ENCODE assay signal across 20 cellular contexts in the genomic region with DNA sequence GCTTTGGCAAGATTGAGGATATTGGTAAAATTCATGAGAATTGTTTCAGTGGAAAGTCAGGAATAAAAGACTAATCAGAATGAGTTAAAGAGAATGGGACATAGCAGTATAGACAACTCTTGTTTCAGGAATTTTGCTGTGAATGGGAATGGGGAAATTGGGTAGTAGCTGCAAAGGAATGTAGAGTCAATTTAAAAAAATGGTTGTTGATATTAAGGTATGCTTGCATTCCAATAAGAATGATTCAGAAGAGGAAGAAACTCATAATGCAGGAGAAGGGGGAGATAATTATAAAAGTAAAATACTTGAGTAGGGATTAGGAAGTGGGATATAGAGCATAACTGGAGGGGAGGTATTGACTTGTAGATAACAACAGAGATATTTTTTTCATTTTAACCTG. TPM values are rescaled to one million over a fixed set of nuclear protein-coding genes. Genes with fewer than 3 reads are reported as not detected.
DNase-seq lines count a peak whose midpoint lies in the region; ATAC-seq and TF ChIP-seq lines count a peak whose summit lies in the region.
"Had no signal": no experiment of that assay in that cellular context is flagged by ENCODE, and none has a peak within 500 bp of the region (broad histone marks: within the 10 kb centered on the region; RNA-seq: fewer than 3 reads in every experiment).

No MANE protein-coding gene starts in this region.

- no peak overlapping the region for H3K4me3 Mint-ChIP-seq in MCF 10A (ENCODE audit: unreplicated experiment)
- H3K4me3 Mint-ChIP-seq: activated naive CD8-positive, alpha-beta T cell treated with anti-CD3 and anti-CD28 coated beads, Interleukin-2, amount 10 ng/mL, durations not matched to agents 7 days and 5 days; activated T-cell treated with anti-CD3 and anti-CD28 coated beads, Interleukin-2, amount 50 U/mL, for 24 hours; stimulated activated naive B cell treated with anti-CD40 and anti-IgM and Interleukin-4, amounts not matched to agents 10 μg/mL and 1 μg/mL and 100 μg/mL, for 72 hours; T-helper 2 cell treated with Interferon-gamma antibody and Interleukin-4, amounts not matched to agents 5 μg/mL and 100 μg/mL, for 36 hours had no signal

- H3K9me3 ChIP-seq in mammary epithelial cell (replicated peaks; ENCODE audit: insufficient read depth, low read length), result no peaks in the 10 kb centered on the region
- H3K9me3 ChIP-seq: Caco-2, esophagus muscularis mucosa, upper lobe of right lung had no signal

- in situ Hi-C loops in mammary epithelial cell (cut with MboI; ENCODE audit: low sequenced_read_pairs in 2 of 2), result no loop called here

- H2AFZ ChIP-seq in mammary epithelial cell (ENCODE audit: low read depth, low read length), result no peak overlapping the region

- no peaks in the 10 kb centered on the region for H3K27me3 ChIP-seq in mammary epithelial cell (ENCODE audit: insufficient read depth, low read length)
- H3K27me3 ChIP-seq: esophagus muscularis mucosa, upper lobe of right lung had no signal

- no peaks in the 10 kb centered on the region for H3K9me3 Mint-ChIP-seq in MCF 10A (ENCODE audit: unreplicated experiment)
- H3K9me3 Mint-ChIP-seq: activated T-cell treated with anti-CD3 and anti-CD28 coated beads, Interleukin-2, amount 50 U/mL, for 24 hours; stimulated activated naive B cell treated with anti-CD40 and anti-IgM and Interleukin-4, amounts not matched to agents 10 μg/mL and 1 μg/mL and 100 μg/mL, for 72 hours; T-helper 2 cell treated with Interferon-gamma antibody and Interleukin-4, amounts not matched to agents 5 μg/mL and 100 μg/mL, for 36 hours had no signal

- H3K36me3 ChIP-seq in mammary epithelial cell (ENCODE audit: insufficient read depth, low read length), result no peaks in the 10 kb centered on the region
- H3K36me3 ChIP-seq: esophagus muscularis mucosa, upper lobe of right lung had no signal

- H3K4me1 ChIP-seq in mammary epithelial cell (ENCODE audit: insufficient read depth, low read length), result peaks cover 35% of the 10 kb centered on the region
- H3K4me1 ChIP-seq: Caco-2, upper lobe of right lung had no signal

- intact Hi-C loops in mammary epithelial cell (cut with micrococcal nuclease), result loop anchor here (5.0 kb wide), 1 partner anchor 38 kb away; no protein-coding TSS in a partner anchor
- intact Hi-C loops in MCF 10A (cut with micrococcal nuclease), result no loop called here

- H3K9ac ChIP-seq in mammary epithelial cell (ENCODE audit: insufficient read depth, low read length), result no peak overlapping the region

- BruUV-seq in mammary epithelial cell (replicated peaks; lab: Mats Ljungman, UMichigan) (no TSS peak), MCF 10A (replicated peaks; lab: Mats Ljungman, UMichigan) (no TSS peak)

- H3K79me2 ChIP-seq in mammary epithelial cell (ENCODE audit: insufficient read depth, low read length), result peaks cover 87% of the 10 kb centered on the region

- DNase-seq in mammary epithelial cell, result peak; percentile 54
- DNase-seq in MCF 10A (ENCODE audit: unreplicated experiment), result no peak
- DNase-seq in SW 1271 (lab: John Stamatoyannopoulos, UW), result peak; percentile 21 to 65
- DNase-seq in fibroblast of the aortic adventitia (ENCODE audit: low read depth), result peak; percentile 69
- DNase-seq in epidermal melanocyte (ENCODE audit: insufficient read length, low spot score), result no peak
- DNase-seq in NCI-H82 (lab: John Stamatoyannopoulos, UW), result no peak
- DNase-seq: activated CD4-positive, alpha-beta T cell treated with anti-CD3 and anti-CD28 coated beads, Interleukin-2, amount 50 U/mL, for 1 hour; activated naive CD8-positive, alpha-beta T cell treated with anti-CD3 and anti-CD28 coated beads, Interleukin-2, amount 10 ng/mL, durations not matched to agents 7 days and 5 days; activated T-cell treated with anti-CD3 and anti-CD28 coated beads, Interleukin-2, amount 50 U/mL, for 24 hours; Caco-2; NCI-H187 treated with DMSO at 0.1 percent for 48 hours; NCI-H69; stimulated activated naive B cell treated with anti-CD40 and anti-IgM and Interleukin-4, amounts not matched to agents 10 μg/mL and 1 μg/mL and 100 μg/mL, for 72 hours; upper lobe of right lung had no signal

- H3K27me3 Mint-ChIP-seq in MCF 10A (ENCODE audit: insufficient read depth, unreplicated experiment), result no peaks in the 10 kb centered on the region
- H3K27me3 Mint-ChIP-seq: activated naive CD8-positive, alpha-beta T cell treated with anti-CD3 and anti-CD28 coated beads, Interleukin-2, amount 10 ng/mL, durations not matched to agents 7 days and 5 days; activated T-cell treated with anti-CD3 and anti-CD28 coated beads, Interleukin-2, amount 50 U/mL, for 24 hours; stimulated activated naive B cell treated with anti-CD40 and anti-IgM and Interleukin-4, amounts not matched to agents 10 μg/mL and 1 μg/mL and 100 μg/mL, for 72 hours had no signal

- no peak overlapping the region for H3K4me3 ChIP-seq in mammary epithelial cell (replicated peaks in 1 of 3; ENCODE audit: insufficient read depth in 1 of 3, low read depth in 2 of 3, low read length in 3 of 3)
- H3K4me3 ChIP-seq in fibroblast of the aortic adventitia (ENCODE audit: low read depth, low read length), result no peak overlapping the region
- H3K4me3 ChIP-seq: esophagus muscularis mucosa, upper lobe of right lung had no signal

- peaks cover 7% of the 10 kb centered on the region for H3K4me1 Mint-ChIP-seq in MCF 10A (ENCODE audit: insufficient read depth, unreplicated experiment)

- peaks cover 5% of the 10 kb centered on the region for H3K36me3 Mint-ChIP-seq in MCF 10A (ENCODE audit: insufficient read depth, unreplicated experiment)

- H4K20me1 ChIP-seq in mammary epithelial cell (ENCODE audit: insufficient read depth, low read length), result no peaks in the 10 kb centered on the region

- no peak for TF ChIP-seq CTCF in mammary epithelial cell (conservative IDR thresholded peaks at IDR 0.05 in 1 of 2, IDR thresholded peaks at IDR 0.05 in 1 of 2; ENCODE audit: extremely low read depth in 1 of 2, insufficient read depth in 1 of 2, low read depth in 1 of 2, low read length in 2 of 2)
- TF ChIP-seq CTCF in MCF 10A (IDR thresholded peaks at IDR 0.05; ENCODE audit: unreplicated experiment), result no peak
- no peak for TF ChIP-seq CTCF in fibroblast of the aortic adventitia (IDR thresholded peaks at IDR 0.05; ENCODE audit: insufficient read depth, low read length)

- POLR2A ChIA-PET in MCF 10A (lab: Yijun Ruan, JAX), result interaction anchor here (1.1 to 1.2 kb wide), 2 partner anchors 15 to 18 kb away, joined by 3 to 4 read pairs; no protein-coding TSS in a partner anchor

- peak overlapping the region; percentile 40 for H3K27ac ChIP-seq in mammary epithelial cell (ENCODE audit: insufficient read depth, low read depth, low read length)
- H3K27ac ChIP-seq: 22Rv1, esophagus muscularis mucosa, HL-60, upper lobe of right lung had no signal

- ATAC-seq in GM19324 (IDR thresholded peaks at IDR 0.05; ENCODE audit: low FRiP score, unreplicated experiment) (no peak), HG02981 (IDR thresholded peaks at IDR 0.05; ENCODE audit: unreplicated experiment) (no peak)
- ATAC-seq: stimulated activated naive B cell treated with anti-CD40 and anti-IgM and Interleukin-4, amounts not matched to agents 10 μg/mL and 1 μg/mL and 100 μg/mL, for 72 hours; upper lobe of right lung had no signal

- H3K27ac Mint-ChIP-seq in MCF 10A (ENCODE audit: low read depth, unreplicated experiment), result no peak overlapping the region
- H3K27ac Mint-ChIP-seq: activated naive CD8-positive, alpha-beta T cell treated with anti-CD3 and anti-CD28 coated beads, Interleukin-2, amount 10 ng/mL, durations not matched to agents 7 days and 5 days; activated T-cell treated with anti-CD3 and anti-CD28 coated beads, Interleukin-2, amount 50 U/mL, for 24 hours; stimulated activated naive B cell treated with anti-CD40 and anti-IgM and Interleukin-4, amounts not matched to agents 10 μg/mL and 1 μg/mL and 100 μg/mL, for 72 hours; T-helper 2 cell treated with Interferon-gamma antibody and Interleukin-4, amounts not matched to agents 5 μg/mL and 100 μg/mL, for 36 hours had no signal

- dilution Hi-C loops in mammary epithelial cell (cut with HindIII; ENCODE audit: low sequenced_read_pairs), result no loop called here

- CTCF ChIA-PET in mammary epithelial cell (lab: Charles Lee; ENCODE audit: low non-redundant PET) (no interaction called here), MCF 10A (lab: Yijun Ruan, JAX) (interaction anchor here (1.1 to 1.2 kb wide), 2 partner anchors 10 to 55 kb away, joined by 3 read pairs; no protein-coding TSS in a partner anchor)

- peak overlapping the region; percentile 48 for H3K4me2 ChIP-seq in mammary epithelial cell (ENCODE audit: insufficient read depth, low read depth, low read length)

RNA-seq across cellular contexts. Expression of gene MNAT1, which starts 40.7 kb away (rescaled TPM):
- 10 to 100 TPM; 61.5 to 68.4 TPM for total RNA-seq in mammary epithelial cell
- polyA plus RNA-seq in mammary epithelial cell, result 44.5 TPM
- 54.7 TPM for polyA minus RNA-seq in mammary epithelial cell
- total RNA-seq in MCF 10A (2022), result 45.2 and 57.5 TPM in 2 replicates
- 59.9 and 71.2 TPM in 2 replicates for total RNA-seq in fibroblast of the aortic adventitia (ENCODE audit: low replicate concordance)

RNA-seq across cellular contexts. Expression of gene SIX4, which starts 51.1 kb away (rescaled TPM):
- 10 to 100 TPM; 10.7 to 13.2 TPM for total RNA-seq in mammary epithelial cell
- 4.2 TPM for polyA plus RNA-seq in mammary epithelial cell
- 17.6 TPM for polyA minus RNA-seq in mammary epithelial cell
- 12.9 and 13.6 TPM in 2 replicates for total RNA-seq in MCF 10A (2022)
- 4.0 and 16.3 TPM in 2 replicates for total RNA-seq in fibroblast of the aortic adventitia (ENCODE audit: low replicate concordance)

Comparison
In these comparisons a context has a peak if more than half of its experiments do, and no peak if none do; other contexts are left out.
1. DNase-seq: peak in mammary epithelial cell (single experiment), SW 1271 (2 of 2) and fibroblast of the aortic adventitia (single experiment); none in MCF 10A (single experiment), epidermal melanocyte (single experiment) and NCI-H82 (single experiment).